ENCODE assay signal across 35 cellular contexts in genomic region chrX:82466994-82467393, GRCh38.
"Had no signal": no experiment of that assay in that cellular context is flagged by ENCODE, and none has a peak within 500 bp of the region (broad histone marks: within the 10 kb centered on the region; RNA-seq: fewer than 3 reads in every experiment).

No MANE protein-coding gene starts in this region.

- H3K36me3 ChIP-seq: MG63 had no signal

- H3K9me3 ChIP-seq: MG63 had no signal

- H3K4me3 ChIP-seq: MG63 had no signal

- H3K27me3 ChIP-seq: MG63 had no signal

- DNase-seq: Karpas-422, Kasumi-1, MG63, MM.1S, MV-4-11, NCI-H1048, NCI-H1092, NCI-H1092 treated with DMSO at 0.1 percent for 48 hours, NCI-H1105, NCI-H1105 treated with DMSO at 0.1 percent for 48 hours, NCI-H1417, NCI-H1417 treated with DMSO at 0.1 percent for 48 hours, NCI-H1436, NCI-H1436 treated with DMSO at 0.1 percent for 48 hours, NCI-H146, NCI-H1694, NCI-H1694 treated with DMSO at 0.1 percent for 48 hours, NCI-H187, NCI-H187 treated with DMSO at 0.1 percent for 48 hours, NCI-H1930, NCI-H2029, NCI-H2029 treated with DMSO at 0.1 percent for 48 hours, NCI-H2081, NCI-H2081 treated with DMSO at 0.1 percent for 48 hours, NCI-H2107, NCI-H2171, NCI-H2171 treated with DMSO at 0.1 percent for 48 hours, NCI-H2227 treated with DMSO at 0.1 percent for 48 hours, NCI-H226, NCI-H345, NCI-H446, NCI-H446 treated with DMSO at 0.1 percent for 48 hours, NCI-H510A, NCI-H510A treated with DMSO at 0.1 percent for 48 hours, NCI-H524 had no signal
